26 cellular contexts compared by ENCODE assay signal in genomic region chr7:6407434-6407833, GRCh38. TPM values are rescaled to one million over a fixed set of nuclear protein-coding genes. Genes with fewer than 3 reads are reported as not detected.
A peak's percentile ranks its signal among the peaks of the same experiment; 100 is the strongest.
DNase-seq lines count a peak whose midpoint lies in the region; ATAC-seq and TF ChIP-seq lines count a peak whose summit lies in the region.
"Had no signal": no experiment of that assay in that cellular context is flagged by ENCODE, and none has a peak within 500 bp of the region (broad histone marks: within the 10 kb centered on the region; RNA-seq: fewer than 3 reads in every experiment).

No MANE protein-coding gene starts in this region.

- no peak overlapping the region for H3K4me3 Mint-ChIP-seq in activated CD4-positive, alpha-beta T cell treated with anti-CD3 and anti-CD28 coated beads for 36 hours
- no peak overlapping the region for H3K4me3 Mint-ChIP-seq in endodermal cell
- H3K4me3 Mint-ChIP-seq: activated B cell treated with CpG ODN at 0.5 μM for 24 hours; activated CD4-positive, alpha-beta memory T cell treated with anti-CD3 and anti-CD28 coated beads for 36 hours had no signal

- peaks cover 58% of the 10 kb centered on the region for H3K36me3 Mint-ChIP-seq in activated CD4-positive, alpha-beta T cell treated with anti-CD3 and anti-CD28 coated beads for 36 hours (ENCODE audit: low read depth)
- peaks cover 76% of the 10 kb centered on the region for H3K36me3 Mint-ChIP-seq in endodermal cell (ENCODE audit: low read depth)

- WGBS in endodermal cell (ENCODE audit: insufficient coverage in 1 of 2, insufficient read length in 1 of 2), 2 experiments: 96 to 100% methylated on average over 4 of the region's 4 CpGs
- 72 to 96% (median 91%) methylated on average over 4 of the region's 4 CpGs for WGBS in psoas muscle, 3 donors

- H3K27me3 ChIP-seq in endodermal cell (ENCODE audit: control insufficient read depth, insufficient read depth, low read length, poor library complexity, severe bottlenecking): no peaks in the 10 kb centered on the region
- no peaks in the 10 kb centered on the region for H3K27me3 ChIP-seq in psoas muscle (ENCODE audit: insufficient read depth in 3 of 3, low read length in 2 of 3)
- H3K27me3 ChIP-seq: heart right ventricle, spleen, stomach, tibial artery had no signal

- POLR2A ChIA-PET in activated CD4-positive, alpha-beta T cell treated with anti-CD3 and anti-CD28 coated beads for 36 hours (lab: Charles Lee): interaction anchor here (0.6 kb wide), 1 partner anchor 399 kb away, joined by 6 read pairs; no protein-coding TSS in a partner anchor

- no peak overlapping the region for H3K4me3 ChIP-seq in endodermal cell (ENCODE audit: low read length)
- no peak overlapping the region for H3K4me3 ChIP-seq in psoas muscle
- H3K4me3 ChIP-seq: heart right ventricle, PC-9, spleen, stomach, tibial artery had no signal

- intact Hi-C loops in activated CD4-positive, alpha-beta T cell treated with anti-CD3 and anti-CD28 coated beads for 36 hours (cut with DNase I, micrococcal nuclease): no loop called here
- intact Hi-C loops in psoas muscle (cut with DNase I) (no loop called here), sciatic nerve (cut with DNase I) (no loop called here)

- H3K27ac Mint-ChIP-seq in activated CD4-positive, alpha-beta T cell treated with anti-CD3 and anti-CD28 coated beads for 36 hours: peak overlapping the region; percentile 60
- peak overlapping the region; percentile 15 for H3K27ac Mint-ChIP-seq in endodermal cell
- H3K27ac Mint-ChIP-seq: activated B cell treated with CpG ODN at 0.5 μM for 24 hours; activated CD4-positive, alpha-beta memory T cell treated with anti-CD3 and anti-CD28 coated beads for 36 hours had no signal

- no peaks in the 10 kb centered on the region for H3K27me3 Mint-ChIP-seq in activated CD4-positive, alpha-beta T cell treated with anti-CD3 and anti-CD28 coated beads for 36 hours
- no peaks in the 10 kb centered on the region for H3K27me3 Mint-ChIP-seq in endodermal cell (ENCODE audit: insufficient read depth)
- H3K27me3 Mint-ChIP-seq: activated B cell treated with CpG ODN at 0.5 μM for 24 hours; activated CD4-positive, alpha-beta memory T cell treated with anti-CD3 and anti-CD28 coated beads for 36 hours had no signal

- TF ChIP-seq CTCF in endodermal cell (conservative IDR thresholded peaks at IDR 0.05) (no peak), psoas muscle (IDR thresholded peaks at IDR 0.05) (no peak)

- ATAC-seq in activated CD4-positive, alpha-beta T cell treated with anti-CD3 and anti-CD28 coated beads for 36 hours: no peak
- ATAC-seq in psoas muscle (peak; percentile 34 to 75 (median 41)), GM21825 (IDR thresholded peaks at IDR 0.05; ENCODE audit: unreplicated experiment) (no peak), sciatic nerve (no peak)
- ATAC-seq: heart right ventricle, left cardiac atrium had no signal

- no peak for DNase-seq in activated CD4-positive, alpha-beta T cell treated with anti-CD3 and anti-CD28 coated beads for 36 hours
- no peak for DNase-seq in activated CD4-positive, alpha-beta T cell treated with anti-CD3 and anti-CD28 coated beads, Interleukin-2, amount 50 U/mL, for 1 hour
- DNase-seq in M059J (ENCODE audit: low read depth) (peak; percentile 32), endodermal cell (no peak), psoas muscle (no peak), dermis blood vessel endothelial cell (no peak), sciatic nerve (ENCODE audit: low spot score) (no peak)
- DNase-seq: 8988T; activated B cell treated with CpG ODN at 0.5 μM for 24 hours; activated CD4-positive, alpha-beta memory T cell treated with anti-CD3 and anti-CD28 coated beads for 36 hours; activated naive CD4-positive, alpha-beta T cell treated with anti-CD3 and anti-CD28 coated beads, Interleukin-2, amount 50 U/mL, for 16 hours; caudate nucleus; DMS79; heart right ventricle; left cardiac atrium; mammary epithelial cell; NCI-H1694 treated with DMSO at 0.1 percent for 48 hours; NCI-H2171; NCI-H524; PC-9; SHP77 treated with DMSO at 0.1 percent for 48 hours; stomach; tibial artery had no signal

- H3K36me3 ChIP-seq in endodermal cell (ENCODE audit: control insufficient read depth, insufficient read depth, low read length) (peaks cover 90% of the 10 kb centered on the region), psoas muscle (ENCODE audit: insufficient read depth in 1 of 2, low read depth in 1 of 2) (peaks cover 29 to 96% of the 10 kb centered on the region in 2 donors)

- CTCF ChIA-PET in activated CD4-positive, alpha-beta T cell treated with anti-CD3 and anti-CD28 coated beads for 36 hours (lab: Charles Lee): no interaction called here

- H3K9ac ChIP-seq in endodermal cell (ENCODE audit: extremely low read depth, low read length, poor library complexity, severe bottlenecking): no peak overlapping the region

- no peaks in the 10 kb centered on the region for H3K9me3 ChIP-seq in endodermal cell (ENCODE audit: control insufficient read depth, low read length)
- H3K9me3 ChIP-seq in psoas muscle: no peaks in the 10 kb centered on the region
- H3K9me3 ChIP-seq: heart right ventricle, spleen, stomach, tibial artery had no signal

- H3K9me3 Mint-ChIP-seq in activated CD4-positive, alpha-beta T cell treated with anti-CD3 and anti-CD28 coated beads for 36 hours (ENCODE audit: low read depth): no peaks in the 10 kb centered on the region
- no peaks in the 10 kb centered on the region for H3K9me3 Mint-ChIP-seq in endodermal cell
- H3K9me3 Mint-ChIP-seq: activated B cell treated with CpG ODN at 0.5 μM for 24 hours; activated CD4-positive, alpha-beta memory T cell treated with anti-CD3 and anti-CD28 coated beads for 36 hours had no signal

- H3K4me1 Mint-ChIP-seq in activated CD4-positive, alpha-beta T cell treated with anti-CD3 and anti-CD28 coated beads for 36 hours: no peaks in the 10 kb centered on the region
- H3K4me1 Mint-ChIP-seq in endodermal cell: no peaks in the 10 kb centered on the region
- H3K4me1 Mint-ChIP-seq: activated B cell treated with CpG ODN at 0.5 μM for 24 hours had no signal

- no peak overlapping the region for H3K27ac ChIP-seq in endodermal cell (ENCODE audit: low read depth, low read length)
- no peak overlapping the region for H3K27ac ChIP-seq in psoas muscle
- H3K27ac ChIP-seq: epithelial cell of prostate, heart right ventricle, PC-9, spleen, stomach, tibial artery had no signal

- H3K4me1 ChIP-seq in endodermal cell (ENCODE audit: control insufficient read depth, insufficient read depth, low read length) (no peaks in the 10 kb centered on the region), psoas muscle (no peaks in the 10 kb centered on the region)
- H3K4me1 ChIP-seq: heart right ventricle, spleen, stomach, tibial artery had no signal

RNA-seq across cellular contexts. Expression of gene RAC1, which starts 33.1 kb away (rescaled TPM):
- 100 to 1,000 TPM; 173 to 208 TPM for total RNA-seq in activated CD4-positive, alpha-beta T cell treated with anti-CD3 and anti-CD28 coated beads for 36 hours
- 122 and 146 TPM in 2 replicates for total RNA-seq in M059J (2014; rRNA removed; shearing (Covaris generic))
- total RNA-seq in endodermal cell (100 to 1,000 TPM; 236 to 238 TPM), psoas muscle (100 to 1,000 TPM; 141 to 189 (median 175) TPM), dermis blood vessel endothelial cell (58.9 and 105 TPM in 2 replicates), sciatic nerve (225 TPM)
- 221 TPM for polyA plus RNA-seq in endodermal cell (2013, experiment 1 of 2)
- 214 TPM for polyA plus RNA-seq in endodermal cell (2013, experiment 2 of 2)
- polyA plus RNA-seq in psoas muscle: 100 to 1,000 TPM; 167 to 284 (median 238) TPM

RNA-seq across cellular contexts. Expression of gene DAGLB, which starts 40.3 kb away (rescaled TPM):
- 10 to 100 TPM in 1 of 2 experiments, 1 to 10 TPM in 1; 9.8 to 15.2 TPM for total RNA-seq in activated CD4-positive, alpha-beta T cell treated with anti-CD3 and anti-CD28 coated beads for 36 hours
- total RNA-seq in M059J (2014; rRNA removed; shearing (Covaris generic)): 37.6 and 44.6 TPM in 2 replicates
- 10 to 100 TPM; 22.7 to 24.5 TPM for total RNA-seq in endodermal cell
- polyA plus RNA-seq in endodermal cell (2013, experiment 1 of 2): 22.6 TPM
- polyA plus RNA-seq in endodermal cell (2013, experiment 2 of 2): 17.2 TPM
- total RNA-seq in psoas muscle: 10 to 100 TPM in 3 of 4 donors, 1 to 10 TPM in 1; 9.2 to 16.8 (median 12.8) TPM
- 10 to 100 TPM; 10.6 to 23.8 (median 12.1) TPM for polyA plus RNA-seq in psoas muscle
- total RNA-seq in dermis blood vessel endothelial cell: 20.2 and 22.6 TPM in 2 replicates
- 21.2 TPM for total RNA-seq in sciatic nerve

RNA-seq across cellular contexts. Expression of gene FAM220A, which starts 58.7 kb away (rescaled TPM):
- 10 to 100 TPM; 10.1 to 25.4 TPM for total RNA-seq in activated CD4-positive, alpha-beta T cell treated with anti-CD3 and anti-CD28 coated beads for 36 hours
- 21.1 and 32.6 TPM in 2 replicates for total RNA-seq in M059J (2014; rRNA removed; shearing (Covaris generic))
- total RNA-seq in endodermal cell: 10 to 100 TPM; 19.9 to 22.2 TPM
- polyA plus RNA-seq in endodermal cell (2013, experiment 1 of 2): 24.4 TPM
- polyA plus RNA-seq in endodermal cell (2013, experiment 2 of 2): 22.3 TPM
- total RNA-seq in psoas muscle: 10 to 100 TPM; 24.9 to 44.2 (median 32.8) TPM
- polyA plus RNA-seq in psoas muscle: 100 to 1,000 TPM in 1 of 3 donors, 10 to 100 TPM in 2; 12.6 to 108 (median 31.8) TPM
- 16.7 and 18.7 TPM in 2 replicates for total RNA-seq in dermis blood vessel endothelial cell
- total RNA-seq in sciatic nerve: 19.5 TPM

Comparison
In these comparisons a context has a peak if more than half of its experiments do, and no peak if none do; other contexts are left out.
1. ATAC-seq: peak in psoas muscle (4 of 4); none in activated CD4-positive, alpha-beta T cell treated with anti-CD3 and anti-CD28 coated beads for 36 hours (single experiment), GM21825 (single experiment) and sciatic nerve (single experiment).